ENCODE assay signal across 30 cellular contexts in genomic region chr20:37600486-37600885, GRCh38.
DNase-seq lines count a peak whose midpoint lies in the region; ATAC-seq, FAIRE-seq and TF ChIP-seq lines count a peak whose summit lies in the region.
"Had no signal": no experiment of that assay in that cellular context is flagged by ENCODE, and none has a peak within 500 bp of the region (broad histone marks: within the 10 kb centered on the region; RNA-seq: fewer than 3 reads in every experiment).

No MANE protein-coding gene starts in this region.

- H3K9ac ChIP-seq in trophoblast cell (ENCODE audit: low read length): no peak overlapping the region

- DNase-seq in HTR-8/SVneo (ENCODE audit: insufficient read length, low spot score) (no peak), NAMALWA (ENCODE audit: low spot score) (peak; percentile 11), RPMI8226 (peak; percentile 7), trophoblast cell (no peak), pancreas (no peak), glutamatergic neuron (no peak)
- no peak for DNase-seq in stimulated activated effector memory CD8-positive, alpha-beta T cell treated with anti-CD3 and anti-CD28 coated beads, Interleukin-12 subunit alpha, Interleukin-12 subunit beta, amount 100 ng/mL, for 72 hours (ENCODE audit: low spot score in 2 of 2)
- DNase-seq: C1 segment of cervical spinal cord; Caco-2; CD4-positive, alpha-beta memory T cell; DMS79; EL; GDM1; KG1; MM.1S; NCI-H1092; NCI-H1417 treated with DMSO at 0.1 percent for 48 hours; NCI-H1694 treated with DMSO at 0.1 percent for 48 hours; NCI-H2081 treated with DMSO at 0.1 percent for 48 hours; NCI-H446; NCI-H524 treated with DMSO at 0.1 percent for 48 hours; NCI-H774; NK-92 treated with Interleukin-12 subunit alpha and Interleukin-12 subunit beta, amount 100 ng/mL, for 24 hours; SHP77 treated with DMSO at 0.1 percent for 48 hours; T-helper 1 cell had no signal

- no peaks in the 10 kb centered on the region for H3K9me3 Mint-ChIP-seq in stimulated activated effector memory CD8-positive, alpha-beta T cell treated with anti-CD3 and anti-CD28 coated beads, Interleukin-12 subunit alpha, Interleukin-12 subunit beta, amount 100 ng/mL, for 72 hours
- peaks cover 4% of the 10 kb centered on the region for H3K9me3 Mint-ChIP-seq in glutamatergic neuron (ENCODE audit: unreplicated experiment)

- no peak overlapping the region for H2BK5ac ChIP-seq in trophoblast cell (ENCODE audit: low read depth, low read length, poor library complexity)

- H3K79me2 ChIP-seq in trophoblast cell (ENCODE audit: control insufficient read depth, insufficient read depth, low read length, poor library complexity): no peaks in the 10 kb centered on the region

- no peak overlapping the region for H3K27ac Mint-ChIP-seq in stimulated activated effector memory CD8-positive, alpha-beta T cell treated with anti-CD3 and anti-CD28 coated beads, Interleukin-12 subunit alpha, Interleukin-12 subunit beta, amount 100 ng/mL, for 72 hours
- H3K27ac Mint-ChIP-seq in glutamatergic neuron (ENCODE audit: unreplicated experiment): no peak overlapping the region
- H3K27ac Mint-ChIP-seq: CD4-positive, alpha-beta memory T cell had no signal

- H3K4me3 ChIP-seq in trophoblast cell (ENCODE audit: low read depth, low read length) (peak overlapping the region; percentile 48), pancreas (no peak overlapping the region)
- H3K4me3 ChIP-seq: A549 had no signal

- H3K4me3 Mint-ChIP-seq in stimulated activated effector memory CD8-positive, alpha-beta T cell treated with anti-CD3 and anti-CD28 coated beads, Interleukin-12 subunit alpha, Interleukin-12 subunit beta, amount 100 ng/mL, for 72 hours: no peak overlapping the region
- H3K4me3 Mint-ChIP-seq in glutamatergic neuron (ENCODE audit: unreplicated experiment): no peak overlapping the region
- H3K4me3 Mint-ChIP-seq: CD4-positive, alpha-beta memory T cell had no signal

- ATAC-seq in stimulated activated effector memory CD8-positive, alpha-beta T cell treated with anti-CD3 and anti-CD28 coated beads, Interleukin-12 subunit alpha, Interleukin-12 subunit beta, amount 100 ng/mL, for 72 hours: no peak
- no peak for ATAC-seq in pancreas
- ATAC-seq: A549, Panc1 had no signal

- no peak overlapping the region for H4K8ac ChIP-seq in trophoblast cell (ENCODE audit: low read depth, low read length)

- no peak overlapping the region for H2BK120ac ChIP-seq in trophoblast cell (ENCODE audit: insufficient read depth, low read length, poor library complexity)

- no CpG with 5 or more reads among the region's 3 CpGs for WGBS in trophoblast cell (ENCODE audit: extremely low coverage, insufficient coverage, insufficient read length)
- WGBS in pancreas, 2 donors: 57 to 61% methylated on average over 3 of the region's 3 CpGs

- intact Hi-C loops in pancreas (cut with DNase I): no loop called here

- H3K27ac ChIP-seq in trophoblast cell (ENCODE audit: low read depth, low read length) (no peak overlapping the region), pancreas (no peak overlapping the region)
- H3K27ac ChIP-seq: A549 had no signal

- peaks cover 2% of the 10 kb centered on the region for H3K27me3 Mint-ChIP-seq in glutamatergic neuron (ENCODE audit: unreplicated experiment)

- H3K23ac ChIP-seq in trophoblast cell (ENCODE audit: low read length): no peak overlapping the region

- H3K18ac ChIP-seq in trophoblast cell (ENCODE audit: low read length): no peak overlapping the region

- H3K36me3 ChIP-seq in trophoblast cell (ENCODE audit: control insufficient read depth in 1 of 2, insufficient read depth in 2 of 2, low read length in 2 of 2): no peaks in the 10 kb centered on the region
- no peaks in the 10 kb centered on the region for H3K36me3 ChIP-seq in pancreas

- FAIRE-seq in HTR-8/SVneo (lab: Jason Lieb, UNC) (peak; percentile 54), pancreas (lab: Jason Lieb, UNC) (no peak)
- FAIRE-seq: A549, GM12891, GM19239, H54 had no signal

- no peaks in the 10 kb centered on the region for H3K79me1 ChIP-seq in trophoblast cell (ENCODE audit: low read length)

- H3K4ac ChIP-seq in trophoblast cell (ENCODE audit: low read depth, low read length): no peak overlapping the region

- no peak overlapping the region for H2AFZ ChIP-seq in trophoblast cell (ENCODE audit: insufficient read depth, low read length, poor library complexity)

- H2BK12ac ChIP-seq in trophoblast cell (ENCODE audit: low read length): no peak overlapping the region

- H3K9me3 ChIP-seq in trophoblast cell (ENCODE audit: insufficient read depth, low read depth, low read length) (peaks cover 2% of the 10 kb centered on the region), pancreas (no peaks in the 10 kb centered on the region)
- H3K9me3 ChIP-seq: A549, Caco-2 had no signal

- H3K4me1 Mint-ChIP-seq in stimulated activated effector memory CD8-positive, alpha-beta T cell treated with anti-CD3 and anti-CD28 coated beads, Interleukin-12 subunit alpha, Interleukin-12 subunit beta, amount 100 ng/mL, for 72 hours: no peaks in the 10 kb centered on the region
- H3K4me1 Mint-ChIP-seq in glutamatergic neuron (ENCODE audit: low read depth, unreplicated experiment): peaks cover 15% of the 10 kb centered on the region
- H3K4me1 Mint-ChIP-seq: CD4-positive, alpha-beta memory T cell had no signal

- peaks cover 0 to 3% of the 10 kb centered on the region in 2 experiments for H3K4me1 ChIP-seq in trophoblast cell (ENCODE audit: control insufficient read depth in 1 of 2, insufficient read depth in 2 of 2, low read length in 2 of 2)
- no peaks in the 10 kb centered on the region for H3K4me1 ChIP-seq in pancreas
- H3K4me1 ChIP-seq: A549, Caco-2 had no signal

- H3K27me3 ChIP-seq in trophoblast cell (ENCODE audit: insufficient read depth, low read length) (no peaks in the 10 kb centered on the region), pancreas (no peaks in the 10 kb centered on the region)

- H3K36me3 Mint-ChIP-seq in stimulated activated effector memory CD8-positive, alpha-beta T cell treated with anti-CD3 and anti-CD28 coated beads, Interleukin-12 subunit alpha, Interleukin-12 subunit beta, amount 100 ng/mL, for 72 hours: no peaks in the 10 kb centered on the region
- H3K36me3 Mint-ChIP-seq in glutamatergic neuron (ENCODE audit: unreplicated experiment): peaks cover 7% of the 10 kb centered on the region
- H3K36me3 Mint-ChIP-seq: CD4-positive, alpha-beta memory T cell had no signal

- no peak overlapping the region for H3K14ac ChIP-seq in trophoblast cell (ENCODE audit: low read length)

- TF ChIP-seq CTCF in pancreas (IDR thresholded peaks at IDR 0.05) (no peak), glutamatergic neuron (IDR thresholded peaks at IDR 0.05; ENCODE audit: partially characterized antibody, unreplicated experiment) (no peak)

- no peak overlapping the region for H2AK5ac ChIP-seq in trophoblast cell (ENCODE audit: low read length)

- H3K4me2 ChIP-seq in trophoblast cell (ENCODE audit: low read length): no peak overlapping the region
- H3K4me2 ChIP-seq: A549 had no signal

- H4K12ac ChIP-seq in trophoblast cell (ENCODE audit: low read depth, low read length): no peak overlapping the region

- H4K91ac ChIP-seq in trophoblast cell (ENCODE audit: low read depth, low read length): no peak overlapping the region

Comparison
In these comparisons a context has a peak if more than half of its experiments do, and no peak if none do; other contexts are left out.
1. DNase-seq: peak in NAMALWA (single experiment) and RPMI8226 (single experiment); none in HTR-8/SVneo (single experiment), trophoblast cell (0 of 2), stimulated activated effector memory CD8-positive, alpha-beta T cell treated with anti-CD3 and anti-CD28 coated beads, Interleukin-12 subunit alpha, Interleukin-12 subunit beta, amount 100 ng/mL, for 72 hours (0 of 2), pancreas (0 of 6) and glutamatergic neuron (single experiment).